Comparison of ENCODE assay signal across 9 cellular contexts in the genomic region with DNA sequence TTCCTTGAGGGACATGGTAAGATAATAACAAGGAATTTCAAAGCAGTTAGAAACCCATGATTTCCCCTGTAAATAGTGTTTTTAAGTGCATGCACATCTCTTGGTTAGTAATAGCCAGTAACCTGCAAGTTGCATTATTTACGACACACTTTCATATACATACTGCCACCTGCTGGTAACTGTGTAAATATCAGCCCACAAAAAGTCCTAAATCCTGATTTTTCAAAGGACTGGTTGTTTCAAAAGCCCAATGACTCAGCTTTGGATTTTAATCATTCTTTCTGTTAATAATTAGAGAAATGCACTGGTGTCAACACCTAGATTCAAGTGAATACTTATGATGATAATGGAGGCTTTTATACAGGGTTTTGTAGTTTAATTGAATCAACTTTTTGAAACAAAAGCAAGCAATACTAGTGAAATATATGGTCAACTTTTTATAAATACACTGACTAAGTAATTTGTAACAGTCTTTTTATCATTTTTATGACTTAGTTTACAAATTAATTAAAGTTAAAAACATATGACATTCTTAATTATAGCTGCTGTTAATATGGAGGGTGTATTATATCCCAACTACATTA.
DNase-seq lines count a peak whose midpoint lies in the region; ATAC-seq and TF ChIP-seq lines count a peak whose summit lies in the region.
"Had no signal": no experiment of that assay in that cellular context is flagged by ENCODE, and none has a peak within 500 bp of the region (broad histone marks: within the 10 kb centered on the region; RNA-seq: fewer than 3 reads in every experiment).

No MANE protein-coding gene starts in this region.

- H3K56ac ChIP-seq in IMR-90 (ENCODE audit: extremely low read depth, insufficient read depth, low read length), result no peak overlapping the region

- no peak overlapping the region for H3K4ac ChIP-seq in IMR-90 (ENCODE audit: low read depth, low read length)

- H2AK5ac ChIP-seq in IMR-90 (ENCODE audit: low read depth, low read length), result no peak overlapping the region

- ATAC-seq in GM21576 (IDR thresholded peaks at IDR 0.05; ENCODE audit: unreplicated experiment), result peak; percentile 82
- ATAC-seq in IMR-90 (ENCODE audit: low read depth), result peak; percentile 84
- ATAC-seq in naive thymus-derived CD4-positive, alpha-beta T cell, result peak; percentile 69
- ATAC-seq in stimulated activated effector memory CD8-positive, alpha-beta T cell treated with anti-CD3 and anti-CD28 coated beads, Interleukin-12 subunit alpha, Interleukin-12 subunit beta, amount 100 ng/mL, for 72 hours, result no peak

- H3K27me3 ChIP-seq in IMR-90 (ENCODE audit: control insufficient read depth, insufficient read depth, low read length) (no peaks in the 10 kb centered on the region), OCI-LY3 (ENCODE audit: low read depth, low read length) (no peaks in the 10 kb centered on the region), dorsolateral prefrontal cortex (no peaks in the 10 kb centered on the region)
- no peaks in the 10 kb centered on the region for H3K27me3 ChIP-seq in naive thymus-derived CD4-positive, alpha-beta T cell (ENCODE audit: control insufficient read depth in 2 of 2, insufficient read depth in 2 of 2, low read length in 2 of 2)
- H3K27me3 ChIP-seq: BLaER1 had no signal

- no peaks in the 10 kb centered on the region for H3K79me1 ChIP-seq in IMR-90 (ENCODE audit: low read depth in 1 of 2, low read length in 2 of 2)

- H3K23ac ChIP-seq in IMR-90 (ENCODE audit: low read depth, low read length), result no peak overlapping the region

- no peak overlapping the region for H3K4me3 Mint-ChIP-seq in naive thymus-derived CD4-positive, alpha-beta T cell
- H3K4me3 Mint-ChIP-seq in stimulated activated effector memory CD8-positive, alpha-beta T cell treated with anti-CD3 and anti-CD28 coated beads, Interleukin-12 subunit alpha, Interleukin-12 subunit beta, amount 100 ng/mL, for 72 hours, result no peak overlapping the region

- H4K91ac ChIP-seq in IMR-90 (ENCODE audit: insufficient read depth, low read depth, low read length), result no peak overlapping the region

- CTCF ChIA-PET in IMR-90 (lab: Yijun Ruan, JAX), result interaction anchor here (0.9 to 1.4 kb wide), 6 partner anchors 14 to 513 kb away, joined by 3 to 8 read pairs (median 5); partner anchors contain the start of gene SEMA3D
- CTCF ChIA-PET in naive thymus-derived CD4-positive, alpha-beta T cell (lab: Charles Lee), result no interaction called here

- H2BK5ac ChIP-seq in IMR-90 (ENCODE audit: low read depth, low read length, poor library complexity, severe bottlenecking), result no peak overlapping the region

- no peaks in the 10 kb centered on the region for H3K36me3 ChIP-seq in IMR-90 (ENCODE audit: control insufficient read depth, insufficient read depth, low read length)
- H3K36me3 ChIP-seq in OCI-LY3 (replicated peaks; ENCODE audit: low read depth, low read length), result no peaks in the 10 kb centered on the region
- no peaks in the 10 kb centered on the region for H3K36me3 ChIP-seq in naive thymus-derived CD4-positive, alpha-beta T cell (ENCODE audit: control insufficient read depth in 2 of 3, insufficient read depth in 3 of 3, low read length in 3 of 3)
- H3K36me3 ChIP-seq: BLaER1 had no signal

- H3K27ac Mint-ChIP-seq in naive thymus-derived CD4-positive, alpha-beta T cell, result no peak overlapping the region
- no peak overlapping the region for H3K27ac Mint-ChIP-seq in stimulated activated effector memory CD8-positive, alpha-beta T cell treated with anti-CD3 and anti-CD28 coated beads, Interleukin-12 subunit alpha, Interleukin-12 subunit beta, amount 100 ng/mL, for 72 hours

- H3K4me2 ChIP-seq in IMR-90 (ENCODE audit: low read depth, low read length) (no peak overlapping the region), OCI-LY3 (ENCODE audit: low read length) (no peak overlapping the region)
- H3K4me2 ChIP-seq: BLaER1 had no signal

- no peaks in the 10 kb centered on the region for H3K27me3 Mint-ChIP-seq in naive thymus-derived CD4-positive, alpha-beta T cell

- H3K4me3 ChIP-seq in IMR-90 (ENCODE audit: insufficient read depth, low read depth, low read length) (no peak overlapping the region), OCI-LY3 (ENCODE audit: low read length) (no peak overlapping the region), dorsolateral prefrontal cortex (no peak overlapping the region)
- H3K4me3 ChIP-seq in naive thymus-derived CD4-positive, alpha-beta T cell (ENCODE audit: low read length), result no peak overlapping the region
- H3K4me3 ChIP-seq: BLaER1 had no signal

- no peak overlapping the region for H4K5ac ChIP-seq in IMR-90 (ENCODE audit: low read depth, low read length)

- H4K20me1 ChIP-seq in IMR-90 (ENCODE audit: insufficient read depth, low read length), result no peaks in the 10 kb centered on the region
- H4K20me1 ChIP-seq in OCI-LY3 (ENCODE audit: insufficient read depth, low read length), result no peaks in the 10 kb centered on the region
- H4K20me1 ChIP-seq: BLaER1 had no signal

- H3K9ac ChIP-seq in IMR-90 (ENCODE audit: low read depth, low read length), result no peak overlapping the region
- no peak overlapping the region for H3K9ac ChIP-seq in OCI-LY3 (ENCODE audit: low read length)
- H3K9ac ChIP-seq: BLaER1 had no signal

- TF ChIP-seq CTCF in IMR-90 (conservative IDR thresholded peaks at IDR 0.05; ENCODE audit: low read depth, low read length), result peak; percentile 78
- peak; percentile 89 for TF ChIP-seq CTCF in OCI-LY3 (IDR thresholded peaks at IDR 0.05; ENCODE audit: low read depth, low read length)
- TF ChIP-seq CTCF in dorsolateral prefrontal cortex (IDR thresholded peaks at IDR 0.05 in 54 of 56, conservative IDR thresholded peaks at IDR 0.05 in 2 of 56; ENCODE audit: low read depth in 1 of 56, partially characterized antibody in 56 of 56), result peak; percentile 59 to 91 (median 80)

- no peak for TF ChIP-seq POLR2A in IMR-90 (IDR thresholded peaks at IDR 0.05; ENCODE audit: low read depth, low read length)

- H3K27ac ChIP-seq in IMR-90 (ENCODE audit: insufficient read depth, low read length) (no peak overlapping the region), OCI-LY3 (ENCODE audit: low read length) (no peak overlapping the region), dorsolateral prefrontal cortex (no peak overlapping the region)
- no peak overlapping the region for H3K27ac ChIP-seq in naive thymus-derived CD4-positive, alpha-beta T cell (ENCODE audit: low read depth, low read length)
- H3K27ac ChIP-seq: BLaER1 had no signal

- no peaks in the 10 kb centered on the region for H3K4me1 ChIP-seq in IMR-90 (ENCODE audit: control insufficient read depth, insufficient read depth, low read length)
- no peaks in the 10 kb centered on the region for H3K4me1 ChIP-seq in OCI-LY3 (ENCODE audit: low read length)
- H3K4me1 ChIP-seq in naive thymus-derived CD4-positive, alpha-beta T cell (ENCODE audit: control insufficient read depth in 2 of 2, insufficient read depth in 2 of 2, low read length in 2 of 2), result no peaks in the 10 kb centered on the region
- H3K4me1 ChIP-seq: BLaER1 had no signal

- DNase-seq in NCI-H2029 (lab: John Stamatoyannopoulos, UW) (peak; percentile 18), NCI-H2029 treated with DMSO at 0.1 percent for 48 hours (lab: John Stamatoyannopoulos, UW) (no peak), IMR-90 (peak; percentile 82), dorsolateral prefrontal cortex (no peak)
- peak in 6 of 9 donors; percentile 0 to 26 (median 10) for DNase-seq in naive thymus-derived CD4-positive, alpha-beta T cell
- DNase-seq in stimulated activated effector memory CD8-positive, alpha-beta T cell treated with anti-CD3 and anti-CD28 coated beads, Interleukin-12 subunit alpha, Interleukin-12 subunit beta, amount 100 ng/mL, for 72 hours (ENCODE audit: low spot score in 2 of 2), result no peak

- no peak overlapping the region for H2BK20ac ChIP-seq in IMR-90 (ENCODE audit: low read depth, low read length)

- H4K8ac ChIP-seq in IMR-90 (ENCODE audit: low read depth in 2 of 2, low read length in 2 of 2), result no peak overlapping the region

- WGBS in IMR-90 (ENCODE audit: extremely low coverage in 2 of 2, insufficient read length in 1 of 2), 2 experiments, result no CpG with 5 or more reads among the region's 1 CpG

- BruUV-seq in IMR-90 (replicated peaks; lab: Mats Ljungman, UMichigan), result no TSS peak

- no peaks in the 10 kb centered on the region for H3K9me1 ChIP-seq in IMR-90 (ENCODE audit: insufficient read depth, low read length)

- H3K9me3 Mint-ChIP-seq in naive thymus-derived CD4-positive, alpha-beta T cell, result peaks cover 0 to 2% (median 0%) of the 10 kb centered on the region in 11 donors
- H3K9me3 Mint-ChIP-seq in stimulated activated effector memory CD8-positive, alpha-beta T cell treated with anti-CD3 and anti-CD28 coated beads, Interleukin-12 subunit alpha, Interleukin-12 subunit beta, amount 100 ng/mL, for 72 hours, result peaks cover 13% of the 10 kb centered on the region

- H3K18ac ChIP-seq in IMR-90 (ENCODE audit: low read depth, low read length), result no peak overlapping the region

- dilution Hi-C loops in IMR-90 (cut with HindIII; ENCODE audit: low sequenced_read_pairs, unreplicated experiment), result no loop called here

- H3K4me1 Mint-ChIP-seq in naive thymus-derived CD4-positive, alpha-beta T cell, result peaks cover 0 to 1% (median 0%) of the 10 kb centered on the region in 7 donors
- H3K4me1 Mint-ChIP-seq in stimulated activated effector memory CD8-positive, alpha-beta T cell treated with anti-CD3 and anti-CD28 coated beads, Interleukin-12 subunit alpha, Interleukin-12 subunit beta, amount 100 ng/mL, for 72 hours, result no peaks in the 10 kb centered on the region

- intact Hi-C loops in IMR-90 (cut with micrococcal nuclease) (loop anchor here (1.0 to 10.0 kb wide), 5 partner anchors 90 to 1620 kb away; no protein-coding TSS in a partner anchor), dorsolateral prefrontal cortex (cut with DNase I) (loop anchor here (1.0 to 5.0 kb wide), 3 partner anchors 367 to 512 kb away; partner anchors contain the start of gene SEMA3D (in 1 of the 2))
- intact Hi-C loops in naive thymus-derived CD4-positive, alpha-beta T cell (cut with micrococcal nuclease), result loop anchor here (1.0 to 2.0 kb wide), 4 partner anchors 513 to 1618 kb away; no protein-coding TSS in a partner anchor

- no peaks in the 10 kb centered on the region for H3K36me3 Mint-ChIP-seq in naive thymus-derived CD4-positive, alpha-beta T cell
- no peaks in the 10 kb centered on the region for H3K36me3 Mint-ChIP-seq in stimulated activated effector memory CD8-positive, alpha-beta T cell treated with anti-CD3 and anti-CD28 coated beads, Interleukin-12 subunit alpha, Interleukin-12 subunit beta, amount 100 ng/mL, for 72 hours

- H2BK15ac ChIP-seq in IMR-90 (ENCODE audit: low read depth, low read length), result no peak overlapping the region

- H2AFZ ChIP-seq in IMR-90 (replicated peaks; ENCODE audit: low read length, poor library complexity) (no peak overlapping the region), OCI-LY3 (ENCODE audit: low read depth, low read length) (no peak overlapping the region)

- H3K79me2 ChIP-seq in OCI-LY3 (ENCODE audit: low read length), result no peaks in the 10 kb centered on the region

- in situ Hi-C loops in IMR-90 (cut with MboI; ENCODE audit: low sequenced_read_pairs), result loop anchor here (10.0 kb wide), 1 partner anchor 370 kb away; the partner anchor contains the start of gene SEMA3D

- TF ChIP-seq RAD21 in IMR-90 (IDR thresholded peaks at IDR 0.05; ENCODE audit: low read length), result peak; percentile 82

- H2AK9ac ChIP-seq in IMR-90 (replicated peaks; ENCODE audit: low read depth, low read length, poor library complexity), result no peak overlapping the region

- H2BK120ac ChIP-seq in IMR-90 (ENCODE audit: low read depth, low read length), result no peak overlapping the region

- no peak overlapping the region for H3K14ac ChIP-seq in IMR-90 (replicated peaks; ENCODE audit: low read depth, low read length)

- POLR2A ChIA-PET in IMR-90 (lab: Charles Lee; ENCODE audit: unreplicated experiment), result no interaction called here
- POLR2A ChIA-PET in naive thymus-derived CD4-positive, alpha-beta T cell (lab: Charles Lee), result no interaction called here

- H3K9me3 ChIP-seq in IMR-90 (ENCODE audit: control insufficient read depth, insufficient read depth, low read length), result no peaks in the 10 kb centered on the region
- H3K9me3 ChIP-seq in OCI-LY3 (ENCODE audit: insufficient read depth, low read length), result no peaks in the 10 kb centered on the region
- no peaks in the 10 kb centered on the region for H3K9me3 ChIP-seq in naive thymus-derived CD4-positive, alpha-beta T cell (ENCODE audit: control insufficient read depth in 2 of 3, low read length in 3 of 3)
- H3K9me3 ChIP-seq: BLaER1 had no signal

Comparison
In these comparisons a context has a peak if more than half of its experiments do, and no peak if none do; other contexts are left out.
1. DNase-seq: peak in NCI-H2029 (single experiment), IMR-90 (single experiment) and naive thymus-derived CD4-positive, alpha-beta T cell (6 of 9); none in NCI-H2029 treated with DMSO at 0.1 percent for 48 hours (single experiment), dorsolateral prefrontal cortex (0 of 10) and stimulated activated effector memory CD8-positive, alpha-beta T cell treated with anti-CD3 and anti-CD28 coated beads, Interleukin-12 subunit alpha, Interleukin-12 subunit beta, amount 100 ng/mL, for 72 hours (0 of 2).
2. Peak in every context shown above with its lines, with median percentiles within 50 percentile points of each other: CTCF ChIP-seq.